13 cellular contexts compared by ENCODE assay signal in genomic region chr2:189204322-189204941, GRCh38. TPM values are rescaled to one million over a fixed set of nuclear protein-coding genes. Genes with fewer than 3 reads are reported as not detected.
DNase-seq lines count a peak whose midpoint lies in the region; ATAC-seq and TF ChIP-seq lines count a peak whose summit lies in the region.
"Had no signal": no experiment of that assay in that cellular context is flagged by ENCODE, and none has a peak within 500 bp of the region (broad histone marks: within the 10 kb centered on the region; RNA-seq: fewer than 3 reads in every experiment).

No MANE protein-coding gene starts in this region.

- CTCF ChIA-PET in AG04450 (lab: Charles Lee) (no interaction called here), Caco-2 (lab: Charles Lee) (no interaction called here)

- peak overlapping the region; percentile 3; the same call in 1 of the 2 replicates for H3K4me3 ChIP-seq in AG04450 (ENCODE audit: low read depth, low read length)
- H3K4me3 ChIP-seq in adipocyte (ENCODE audit: low read length) = peak overlapping the region; percentile 71
- no peak overlapping the region for H3K4me3 ChIP-seq in Caco-2 (ENCODE audit: low read depth, low read length)
- H3K4me3 ChIP-seq: cardiac muscle cell, thoracic aorta had no signal

- no peak overlapping the region for H3K4me3 Mint-ChIP-seq in Caco-2 (ENCODE audit: unreplicated experiment)
- H3K4me3 Mint-ChIP-seq: WTC11 had no signal

- H3K9me3 ChIP-seq in AG04450 (ENCODE audit: control insufficient read depth, insufficient read depth, low read length) (no peaks in the 10 kb centered on the region), adipocyte (ENCODE audit: control insufficient read depth, low read length) (no peaks in the 10 kb centered on the region), Caco-2 (no peaks in the 10 kb centered on the region)
- H3K9me3 ChIP-seq: thoracic aorta had no signal

- H3K27ac ChIP-seq in AG04450 (ENCODE audit: low read depth, low read length) = no peak overlapping the region
- H3K27ac ChIP-seq: cardiac muscle cell, thoracic aorta had no signal

- peaks cover 32% of the 10 kb centered on the region for H3K4me1 ChIP-seq in adipocyte (ENCODE audit: control insufficient read depth, insufficient read depth, low read length)
- H3K4me1 ChIP-seq in Caco-2 = peaks cover 19% of the 10 kb centered on the region

- peak; percentile 45 for ATAC-seq in HG03432 (IDR thresholded peaks at IDR 0.05; ENCODE audit: unreplicated experiment)
- ATAC-seq: WTC11 had no signal

- BruUV-seq in Caco-2 (replicated peaks; lab: Mats Ljungman, UMichigan) = no TSS peak

- H3K27ac Mint-ChIP-seq in Caco-2 (ENCODE audit: unreplicated experiment) = no peak overlapping the region
- H3K27ac Mint-ChIP-seq: WTC11 had no signal

- DNase-seq in AG04450 (ENCODE audit: low read depth, low spot score) (no peak), adipocyte (ENCODE audit: low read depth) (peak; percentile 65), kidney tubule cell (ENCODE audit: low spot score) (peak; percentile 40), NCI-H446 treated with DMSO at 0.1 percent for 48 hours (lab: John Stamatoyannopoulos, UW) (no peak), Caco-2 (no peak), posterior cingulate gyrus (no peak)
- DNase-seq in stimulated activated CD4-positive, alpha-beta T cell treated with anti-CD3 and anti-CD28 coated beads, Interleukin-2, amount 100 ng/mL, for 48 hours = no peak
- DNase-seq: CD4-positive, alpha-beta memory T cell; head of caudate nucleus had no signal

- POLR2A ChIA-PET in AG04450 (lab: Yijun Ruan, JAX) (no interaction called here), Caco-2 (lab: Charles Lee) (no interaction called here)

- no peaks in the 10 kb centered on the region for H3K27me3 Mint-ChIP-seq in Caco-2 (ENCODE audit: insufficient read depth, unreplicated experiment)

- H3K27me3 ChIP-seq in AG04450 (ENCODE audit: control insufficient read depth, insufficient read depth, low read length) (no peaks in the 10 kb centered on the region), adipocyte (replicated peaks; ENCODE audit: control insufficient read depth, insufficient read depth, low read length) (no peaks in the 10 kb centered on the region), Caco-2 (replicated peaks; ENCODE audit: control insufficient read depth, insufficient read depth, low read length) (no peaks in the 10 kb centered on the region)
- H3K27me3 ChIP-seq: cardiac muscle cell had no signal

- intact Hi-C loops in Caco-2 (cut with micrococcal nuclease; ENCODE audit: unreplicated experiment) = no loop called here
- intact Hi-C loops in posterior cingulate gyrus (cut with DNase I) = no loop called here

- H3K4me1 Mint-ChIP-seq in Caco-2 (ENCODE audit: low read depth, unreplicated experiment) = peaks cover 11% of the 10 kb centered on the region

- H3K36me3 ChIP-seq in adipocyte (ENCODE audit: control insufficient read depth, insufficient read depth, low read length, severe bottlenecking) (no peaks in the 10 kb centered on the region), Caco-2 (ENCODE audit: control insufficient read depth, insufficient read depth, low read length) (no peaks in the 10 kb centered on the region)
- H3K36me3 ChIP-seq: cardiac muscle cell, thoracic aorta had no signal

- H3K9ac ChIP-seq in adipocyte (ENCODE audit: low read length) = peak overlapping the region; percentile 70

- H3K36me3 Mint-ChIP-seq in Caco-2 (ENCODE audit: insufficient read depth, unreplicated experiment) = no peaks in the 10 kb centered on the region
- H3K36me3 Mint-ChIP-seq: CD4-positive, alpha-beta memory T cell; WTC11 had no signal

- H3K9me3 Mint-ChIP-seq in Caco-2 (ENCODE audit: unreplicated experiment) = no peaks in the 10 kb centered on the region
- H3K9me3 Mint-ChIP-seq: CD4-positive, alpha-beta memory T cell; WTC11 had no signal

- TF ChIP-seq CTCF in AG04450 (IDR thresholded peaks at IDR 0.05; ENCODE audit: low read depth, low read length) (no peak), Caco-2 (IDR thresholded peaks at IDR 0.05; ENCODE audit: insufficient read depth in 1 of 2, low read depth in 1 of 2, low read length in 1 of 2, severe bottlenecking in 1 of 2, unreplicated experiment in 1 of 2) (no peak)

RNA-seq across cellular contexts. Expression of gene COL5A2, which starts 24.9 kb away (rescaled TPM):
- 269 and 305 TPM in 2 replicates for polyA plus RNA-seq in AG04450 (2011; rRNA removed)
- 292 and 320 TPM in 2 replicates for polyA minus RNA-seq in AG04450 (2011; rRNA and poly(A)+ RNA removed)
- total RNA-seq in Caco-2 (2022) = 190 and 244 TPM in 2 replicates

Comparison
In these comparisons a context has a peak if more than half of its experiments do, and no peak if none do; other contexts are left out.
1. DNase-seq: peak in adipocyte (single experiment) and kidney tubule cell (single experiment); none in AG04450 (single experiment), NCI-H446 treated with DMSO at 0.1 percent for 48 hours (single experiment), Caco-2 (0 of 2), posterior cingulate gyrus (0 of 10) and stimulated activated CD4-positive, alpha-beta T cell treated with anti-CD3 and anti-CD28 coated beads, Interleukin-2, amount 100 ng/mL, for 48 hours (0 of 2).